1 cellular context compared by ENCODE assay signal in the genomic region with DNA sequence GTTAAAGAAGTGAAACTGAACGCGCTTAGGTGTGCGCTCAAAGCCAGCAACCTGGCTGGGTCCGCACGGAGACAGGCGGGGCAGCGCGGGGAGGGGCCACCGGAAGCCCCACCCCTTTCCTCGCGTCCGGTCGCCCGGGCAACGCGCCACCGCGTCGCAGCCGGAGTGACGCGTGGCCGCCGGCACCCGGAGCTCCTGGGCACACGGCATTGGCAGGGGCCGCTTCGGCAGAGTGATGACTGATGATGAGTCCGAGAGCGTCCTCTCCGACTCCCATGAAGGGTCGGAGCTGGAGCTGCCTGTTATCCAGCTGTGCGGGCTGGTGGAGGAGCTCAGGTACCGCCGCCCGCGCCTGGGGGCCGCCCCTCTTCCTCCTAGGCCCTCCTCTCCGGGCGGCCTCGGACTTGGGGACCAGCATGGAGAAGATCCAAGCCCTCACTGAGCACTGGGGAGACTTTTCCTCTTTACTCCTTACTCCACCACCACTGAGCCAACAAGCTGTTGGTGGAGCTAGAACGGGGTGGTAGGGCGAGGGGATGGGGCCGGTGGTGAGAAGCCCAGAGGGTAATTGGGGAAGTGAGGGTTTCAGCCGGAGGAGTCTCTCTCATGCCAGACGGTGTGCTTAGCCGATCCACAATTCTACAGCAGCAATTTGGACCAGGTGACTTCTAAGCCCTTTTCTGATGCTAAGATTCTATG.
A peak's percentile ranks its signal among the peaks of the same experiment; 100 is the strongest.
TF ChIP-seq lines count a peak whose summit lies in the region.

No MANE protein-coding gene starts in this region.

TF ChIP-seq in HepG2, 621 proteins besides CTCF, POLR2A, EP300 and RAD21 (continued from another document and continues in another):
- TF ChIP-seq TBX3 (IDR thresholded peaks at IDR 0.05; ENCODE audit: borderline replicate concordance): no peak
- TF ChIP-seq HNF4A (CRISPR knock-in tag; IDR thresholded peaks at IDR 0.05): no peak
- peak; percentile 54; the same call in 1 of the 2 replicates for TF ChIP-seq KMT2B (CRISPR knock-in tag; IDR thresholded peaks at IDR 0.05)
- no peak for TF ChIP-seq ZKSCAN1 (IDR thresholded peaks at IDR 0.05; ENCODE audit: low read length)
- no peak for TF ChIP-seq ATF7 (IDR thresholded peaks at IDR 0.05)
- TF ChIP-seq ATF7 (CRISPR knock-in tag; IDR thresholded peaks at IDR 0.05): no peak
- TF ChIP-seq, protein P1, sequence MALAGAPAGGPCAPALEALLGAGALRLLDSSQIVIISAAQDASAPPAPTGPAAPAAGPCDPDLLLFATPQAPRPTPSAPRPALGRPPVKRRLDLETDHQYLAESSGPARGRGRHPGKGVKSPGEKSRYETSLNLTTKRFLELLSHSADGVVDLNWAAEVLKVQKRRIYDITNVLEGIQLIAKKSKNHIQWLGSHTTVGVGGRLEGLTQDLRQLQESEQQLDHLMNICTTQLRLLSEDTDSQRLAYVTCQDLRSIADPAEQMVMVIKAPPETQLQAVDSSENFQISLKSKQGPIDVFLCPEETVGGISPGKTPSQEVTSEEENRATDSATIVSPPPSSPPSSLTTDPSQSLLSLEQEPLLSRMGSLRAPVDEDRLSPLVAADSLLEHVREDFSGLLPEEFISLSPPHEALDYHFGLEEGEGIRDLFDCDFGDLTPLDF (CRISPR knock-in tag; IDR thresholded peaks at IDR 0.05): no peak
- TF ChIP-seq, protein P2, sequence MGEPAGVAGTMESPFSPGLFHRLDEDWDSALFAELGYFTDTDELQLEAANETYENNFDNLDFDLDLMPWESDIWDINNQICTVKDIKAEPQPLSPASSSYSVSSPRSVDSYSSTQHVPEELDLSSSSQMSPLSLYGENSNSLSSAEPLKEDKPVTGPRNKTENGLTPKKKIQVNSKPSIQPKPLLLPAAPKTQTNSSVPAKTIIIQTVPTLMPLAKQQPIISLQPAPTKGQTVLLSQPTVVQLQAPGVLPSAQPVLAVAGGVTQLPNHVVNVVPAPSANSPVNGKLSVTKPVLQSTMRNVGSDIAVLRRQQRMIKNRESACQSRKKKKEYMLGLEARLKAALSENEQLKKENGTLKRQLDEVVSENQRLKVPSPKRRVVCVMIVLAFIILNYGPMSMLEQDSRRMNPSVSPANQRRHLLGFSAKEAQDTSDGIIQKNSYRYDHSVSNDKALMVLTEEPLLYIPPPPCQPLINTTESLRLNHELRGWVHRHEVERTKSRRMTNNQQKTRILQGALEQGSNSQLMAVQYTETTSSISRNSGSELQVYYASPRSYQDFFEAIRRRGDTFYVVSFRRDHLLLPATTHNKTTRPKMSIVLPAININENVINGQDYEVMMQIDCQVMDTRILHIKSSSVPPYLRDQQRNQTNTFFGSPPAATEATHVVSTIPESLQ (CRISPR knock-in tag; conservative IDR thresholded peaks at IDR 0.05): no peak
- no peak for TF ChIP-seq ZNF589 (CRISPR knock-in tag; conservative IDR thresholded peaks at IDR 0.05)
- no peak for TF ChIP-seq CBX2 (IDR thresholded peaks at IDR 0.05; ENCODE audit: low read depth, low read length)
- TF ChIP-seq CBX2 (CRISPR knock-in tag; IDR thresholded peaks at IDR 0.05; ENCODE audit: low read depth): no peak
- TF ChIP-seq, protein P3, sequence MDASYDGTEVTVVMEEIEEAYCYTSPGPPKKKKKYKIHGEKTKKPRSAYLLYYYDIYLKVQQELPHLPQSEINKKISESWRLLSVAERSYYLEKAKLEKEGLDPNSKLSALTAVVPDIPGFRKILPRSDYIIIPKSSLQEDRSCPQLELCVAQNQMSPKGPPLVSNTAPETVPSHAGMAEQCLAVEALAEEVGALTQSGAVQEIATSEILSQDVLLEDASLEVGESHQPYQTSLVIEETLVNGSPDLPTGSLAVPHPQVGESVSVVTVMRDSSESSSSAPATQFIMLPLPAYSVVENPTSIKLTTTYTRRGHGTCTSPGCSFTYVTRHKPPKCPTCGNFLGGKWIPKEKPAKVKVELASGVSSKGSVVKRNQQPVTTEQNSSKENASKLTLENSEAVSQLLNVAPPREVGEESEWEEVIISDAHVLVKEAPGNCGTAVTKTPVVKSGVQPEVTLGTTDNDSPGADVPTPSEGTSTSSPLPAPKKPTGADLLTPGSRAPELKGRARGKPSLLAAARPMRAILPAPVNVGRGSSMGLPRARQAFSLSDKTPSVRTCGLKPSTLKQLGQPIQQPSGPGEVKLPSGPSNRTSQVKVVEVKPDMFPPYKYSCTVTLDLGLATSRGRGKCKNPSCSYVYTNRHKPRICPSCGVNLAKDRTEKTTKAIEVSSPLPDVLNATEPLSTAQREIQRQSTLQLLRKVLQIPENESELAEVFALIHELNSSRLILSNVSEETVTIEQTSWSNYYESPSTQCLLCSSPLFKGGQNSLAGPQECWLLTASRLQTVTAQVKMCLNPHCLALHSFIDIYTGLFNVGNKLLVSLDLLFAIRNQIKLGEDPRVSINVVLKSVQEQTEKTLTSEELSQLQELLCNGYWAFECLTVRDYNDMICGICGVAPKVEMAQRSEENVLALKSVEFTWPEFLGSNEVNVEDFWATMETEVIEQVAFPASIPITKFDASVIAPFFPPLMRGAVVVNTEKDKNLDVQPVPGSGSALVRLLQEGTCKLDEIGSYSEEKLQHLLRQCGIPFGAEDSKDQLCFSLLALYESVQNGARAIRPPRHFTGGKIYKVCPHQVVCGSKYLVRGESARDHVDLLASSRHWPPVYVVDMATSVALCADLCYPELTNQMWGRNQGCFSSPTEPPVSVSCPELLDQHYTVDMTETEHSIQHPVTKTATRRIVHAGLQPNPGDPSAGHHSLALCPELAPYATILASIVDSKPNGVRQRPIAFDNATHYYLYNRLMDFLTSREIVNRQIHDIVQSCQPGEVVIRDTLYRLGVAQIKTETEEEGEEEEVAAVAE (CRISPR knock-in tag; IDR thresholded peaks at IDR 0.05; ENCODE audit: borderline replicate concordance): no peak
- no peak for TF ChIP-seq ZNF138 (CRISPR knock-in tag; IDR thresholded peaks at IDR 0.05; ENCODE audit: low read depth)
- TF ChIP-seq, protein P4, sequence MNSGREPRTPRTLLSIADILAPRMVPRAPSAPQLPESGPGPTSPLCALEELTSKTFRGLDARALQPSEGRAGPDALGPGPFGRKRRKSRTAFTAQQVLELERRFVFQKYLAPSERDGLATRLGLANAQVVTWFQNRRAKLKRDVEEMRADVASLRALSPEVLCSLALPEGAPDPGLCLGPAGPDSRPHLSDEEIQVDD (CRISPR knock-in tag; IDR thresholded peaks at IDR 0.05; ENCODE audit: borderline replicate concordance): peak; percentile 52; the same call in 1 of the 2 replicates
- TF ChIP-seq MYNN (CRISPR knock-in tag; IDR thresholded peaks at IDR 0.05; ENCODE audit: low read depth): no peak
- TF ChIP-seq, protein P5, sequence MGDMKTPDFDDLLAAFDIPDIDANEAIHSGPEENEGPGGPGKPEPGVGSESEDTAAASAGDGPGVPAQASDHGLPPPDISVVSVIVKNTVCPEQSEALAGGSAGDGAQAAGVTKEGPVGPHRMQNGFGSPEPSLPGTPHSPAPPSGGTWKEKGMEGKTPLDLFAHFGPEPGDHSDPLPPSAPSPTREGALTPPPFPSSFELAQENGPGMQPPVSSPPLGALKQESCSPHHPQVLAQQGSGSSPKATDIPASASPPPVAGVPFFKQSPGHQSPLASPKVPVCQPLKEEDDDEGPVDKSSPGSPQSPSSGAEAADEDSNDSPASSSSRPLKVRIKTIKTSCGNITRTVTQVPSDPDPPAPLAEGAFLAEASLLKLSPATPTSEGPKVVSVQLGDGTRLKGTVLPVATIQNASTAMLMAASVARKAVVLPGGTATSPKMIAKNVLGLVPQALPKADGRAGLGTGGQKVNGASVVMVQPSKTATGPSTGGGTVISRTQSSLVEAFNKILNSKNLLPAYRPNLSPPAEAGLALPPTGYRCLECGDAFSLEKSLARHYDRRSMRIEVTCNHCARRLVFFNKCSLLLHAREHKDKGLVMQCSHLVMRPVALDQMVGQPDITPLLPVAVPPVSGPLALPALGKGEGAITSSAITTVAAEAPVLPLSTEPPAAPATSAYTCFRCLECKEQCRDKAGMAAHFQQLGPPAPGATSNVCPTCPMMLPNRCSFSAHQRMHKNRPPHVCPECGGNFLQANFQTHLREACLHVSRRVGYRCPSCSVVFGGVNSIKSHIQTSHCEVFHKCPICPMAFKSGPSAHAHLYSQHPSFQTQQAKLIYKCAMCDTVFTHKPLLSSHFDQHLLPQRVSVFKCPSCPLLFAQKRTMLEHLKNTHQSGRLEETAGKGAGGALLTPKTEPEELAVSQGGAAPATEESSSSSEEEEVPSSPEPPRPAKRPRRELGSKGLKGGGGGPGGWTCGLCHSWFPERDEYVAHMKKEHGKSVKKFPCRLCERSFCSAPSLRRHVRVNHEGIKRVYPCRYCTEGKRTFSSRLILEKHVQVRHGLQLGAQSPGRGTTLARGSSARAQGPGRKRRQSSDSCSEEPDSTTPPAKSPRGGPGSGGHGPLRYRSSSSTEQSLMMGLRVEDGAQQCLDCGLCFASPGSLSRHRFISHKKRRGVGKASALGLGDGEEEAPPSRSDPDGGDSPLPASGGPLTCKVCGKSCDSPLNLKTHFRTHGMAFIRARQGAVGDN (CRISPR knock-in tag; IDR thresholded peaks at IDR 0.05): peak; percentile 76
- TF ChIP-seq TEAD3 (CRISPR knock-in tag; optimal IDR thresholded peaks at IDR 0.05; ENCODE audit: borderline replicate concordance): no peak
- no peak for TF ChIP-seq ZNF432 (CRISPR knock-in tag; IDR thresholded peaks at IDR 0.05; ENCODE audit: borderline replicate concordance)
- 0 out of 2 replicates have a peak, but pooled peaks have one; percentile 49 for TF ChIP-seq ZNF878 (CRISPR knock-in tag; IDR thresholded peaks at IDR 0.05)
- TF ChIP-seq, protein P6, sequence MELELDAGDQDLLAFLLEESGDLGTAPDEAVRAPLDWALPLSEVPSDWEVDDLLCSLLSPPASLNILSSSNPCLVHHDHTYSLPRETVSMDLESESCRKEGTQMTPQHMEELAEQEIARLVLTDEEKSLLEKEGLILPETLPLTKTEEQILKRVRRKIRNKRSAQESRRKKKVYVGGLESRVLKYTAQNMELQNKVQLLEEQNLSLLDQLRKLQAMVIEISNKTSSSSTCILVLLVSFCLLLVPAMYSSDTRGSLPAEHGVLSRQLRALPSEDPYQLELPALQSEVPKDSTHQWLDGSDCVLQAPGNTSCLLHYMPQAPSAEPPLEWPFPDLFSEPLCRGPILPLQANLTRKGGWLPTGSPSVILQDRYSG (CRISPR knock-in tag; IDR thresholded peaks at IDR 0.05): no peak
- no peak for TF ChIP-seq XBP1 (CRISPR knock-in tag; IDR thresholded peaks at IDR 0.05)
- TF ChIP-seq, protein P7, sequence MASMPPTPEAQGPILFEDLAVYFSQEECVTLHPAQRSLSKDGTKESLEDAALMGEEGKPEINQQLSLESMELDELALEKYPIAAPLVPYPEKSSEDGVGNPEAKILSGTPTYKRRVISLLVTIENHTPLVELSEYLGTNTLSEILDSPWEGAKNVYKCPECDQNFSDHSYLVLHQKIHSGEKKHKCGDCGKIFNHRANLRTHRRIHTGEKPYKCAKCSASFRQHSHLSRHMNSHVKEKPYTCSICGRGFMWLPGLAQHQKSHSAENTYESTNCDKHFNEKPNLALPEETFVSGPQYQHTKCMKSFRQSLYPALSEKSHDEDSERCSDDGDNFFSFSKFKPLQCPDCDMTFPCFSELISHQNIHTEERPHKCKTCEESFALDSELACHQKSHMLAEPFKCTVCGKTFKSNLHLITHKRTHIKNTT (CRISPR knock-in tag; IDR thresholded peaks at IDR 0.05): no peak
- TF ChIP-seq, protein P8, sequence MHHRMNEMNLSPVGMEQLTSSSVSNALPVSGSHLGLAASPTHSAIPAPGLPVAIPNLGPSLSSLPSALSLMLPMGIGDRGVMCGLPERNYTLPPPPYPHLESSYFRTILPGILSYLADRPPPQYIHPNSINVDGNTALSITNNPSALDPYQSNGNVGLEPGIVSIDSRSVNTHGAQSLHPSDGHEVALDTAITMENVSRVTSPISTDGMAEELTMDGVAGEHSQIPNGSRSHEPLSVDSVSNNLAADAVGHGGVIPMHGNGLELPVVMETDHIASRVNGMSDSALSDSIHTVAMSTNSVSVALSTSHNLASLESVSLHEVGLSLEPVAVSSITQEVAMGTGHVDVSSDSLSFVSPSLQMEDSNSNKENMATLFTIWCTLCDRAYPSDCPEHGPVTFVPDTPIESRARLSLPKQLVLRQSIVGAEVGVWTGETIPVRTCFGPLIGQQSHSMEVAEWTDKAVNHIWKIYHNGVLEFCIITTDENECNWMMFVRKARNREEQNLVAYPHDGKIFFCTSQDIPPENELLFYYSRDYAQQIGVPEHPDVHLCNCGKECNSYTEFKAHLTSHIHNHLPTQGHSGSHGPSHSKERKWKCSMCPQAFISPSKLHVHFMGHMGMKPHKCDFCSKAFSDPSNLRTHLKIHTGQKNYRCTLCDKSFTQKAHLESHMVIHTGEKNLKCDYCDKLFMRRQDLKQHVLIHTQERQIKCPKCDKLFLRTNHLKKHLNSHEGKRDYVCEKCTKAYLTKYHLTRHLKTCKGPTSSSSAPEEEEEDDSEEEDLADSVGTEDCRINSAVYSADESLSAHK (CRISPR knock-in tag; IDR thresholded peaks at IDR 0.05; ENCODE audit: borderline replicate concordance): no peak
- TF ChIP-seq ZSCAN9 (CRISPR knock-in tag; IDR thresholded peaks at IDR 0.05; ENCODE audit: borderline replicate concordance): no peak; the same call in 1 of the 2 replicates
- TF ChIP-seq, protein P9, sequence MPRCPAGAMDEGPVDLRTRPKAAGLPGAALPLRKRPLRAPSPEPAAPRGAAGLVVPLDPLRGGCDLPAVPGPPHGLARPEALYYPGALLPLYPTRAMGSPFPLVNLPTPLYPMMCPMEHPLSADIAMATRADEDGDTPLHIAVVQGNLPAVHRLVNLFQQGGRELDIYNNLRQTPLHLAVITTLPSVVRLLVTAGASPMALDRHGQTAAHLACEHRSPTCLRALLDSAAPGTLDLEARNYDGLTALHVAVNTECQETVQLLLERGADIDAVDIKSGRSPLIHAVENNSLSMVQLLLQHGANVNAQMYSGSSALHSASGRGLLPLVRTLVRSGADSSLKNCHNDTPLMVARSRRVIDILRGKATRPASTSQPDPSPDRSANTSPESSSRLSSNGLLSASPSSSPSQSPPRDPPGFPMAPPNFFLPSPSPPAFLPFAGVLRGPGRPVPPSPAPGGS (CRISPR knock-in tag; IDR thresholded peaks at IDR 0.05): no peak
- TF ChIP-seq, protein P10, sequence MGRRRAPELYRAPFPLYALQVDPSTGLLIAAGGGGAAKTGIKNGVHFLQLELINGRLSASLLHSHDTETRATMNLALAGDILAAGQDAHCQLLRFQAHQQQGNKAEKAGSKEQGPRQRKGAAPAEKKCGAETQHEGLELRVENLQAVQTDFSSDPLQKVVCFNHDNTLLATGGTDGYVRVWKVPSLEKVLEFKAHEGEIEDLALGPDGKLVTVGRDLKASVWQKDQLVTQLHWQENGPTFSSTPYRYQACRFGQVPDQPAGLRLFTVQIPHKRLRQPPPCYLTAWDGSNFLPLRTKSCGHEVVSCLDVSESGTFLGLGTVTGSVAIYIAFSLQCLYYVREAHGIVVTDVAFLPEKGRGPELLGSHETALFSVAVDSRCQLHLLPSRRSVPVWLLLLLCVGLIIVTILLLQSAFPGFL (CRISPR knock-in tag; IDR thresholded peaks at IDR 0.05): no peak
- TF ChIP-seq ZNF3 (CRISPR knock-in tag; IDR thresholded peaks at IDR 0.05): 0 out of 2 replicates have a peak, but pooled peaks have one; percentile 53
- TF ChIP-seq EZH2 (conservative IDR thresholded peaks at IDR 0.05; ENCODE audit: low read depth, low read length): no peak
- TF ChIP-seq HIVEP1 (CRISPR knock-in tag; IDR thresholded peaks at IDR 0.05): peak; percentile 72; the same call in 1 of the 2 replicates
- TF ChIP-seq CBFB (CRISPR knock-in tag; IDR thresholded peaks at IDR 0.05): 0 out of 2 replicates have a peak, but pooled peaks have one; percentile 42
- no peak for TF ChIP-seq MAZ (IDR thresholded peaks at IDR 0.05; ENCODE audit: borderline replicate concordance, low read depth, low read length)
- no peak for TF ChIP-seq MAZ (CRISPR knock-in tag; IDR thresholded peaks at IDR 0.05; ENCODE audit: low read depth)
- TF ChIP-seq XRCC5 (optimal IDR thresholded peaks at IDR 0.05; ENCODE audit: low read length): peak; percentile 64
- 0 out of 2 replicates have a peak, but pooled peaks have one; percentile 20 for TF ChIP-seq ZNF205 (CRISPR knock-in tag; IDR thresholded peaks at IDR 0.05)
